ENCODE assay signal across 1 cellular context in the genomic region with DNA sequence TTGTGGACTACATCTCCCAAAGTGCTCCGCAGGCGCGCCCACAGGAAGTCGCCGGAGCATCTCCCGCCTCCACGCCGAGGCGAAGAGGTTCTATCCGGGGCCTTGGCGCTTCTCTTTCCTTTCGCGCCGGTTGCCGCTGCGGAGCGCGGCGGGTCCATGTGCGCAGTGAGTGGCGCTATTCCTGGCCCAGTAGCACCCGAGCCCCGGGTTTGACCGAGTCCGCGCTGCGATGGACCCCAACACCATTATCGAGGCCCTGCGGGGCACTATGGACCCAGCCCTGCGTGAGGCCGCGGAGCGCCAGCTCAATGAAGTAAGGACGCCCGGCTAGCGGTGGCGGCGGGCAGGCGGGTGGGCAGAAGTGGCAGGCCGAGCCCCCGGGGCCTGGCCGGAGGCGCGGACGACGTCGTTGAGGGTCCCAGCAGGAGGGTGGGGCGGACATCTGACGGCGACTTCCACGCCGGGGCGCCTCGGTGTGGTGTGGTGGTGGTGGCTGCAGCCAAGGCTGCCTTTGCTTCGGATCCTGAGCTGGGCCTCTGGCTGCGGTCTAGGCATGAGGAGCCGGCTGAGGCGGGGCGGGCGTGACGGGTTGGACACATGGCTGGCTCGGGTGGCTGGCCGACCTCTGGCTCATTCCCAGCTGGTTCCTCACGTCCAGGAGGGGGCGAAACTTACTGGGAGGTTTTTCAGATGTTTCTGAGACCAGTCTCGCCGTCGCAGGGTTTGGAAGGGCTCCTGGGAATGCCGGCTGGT.
TF ChIP-seq lines count a peak whose summit lies in the region.

A gene (plus strand): TSS at position 118 of the 753 bp plus-strand sequence. CDS start 112 bp downstream, at position 230.

TF ChIP-seq in HepG2, 621 proteins besides CTCF, POLR2A, EP300 and RAD21 (continued from another document and continues in another):
- TF ChIP-seq, protein P1, sequence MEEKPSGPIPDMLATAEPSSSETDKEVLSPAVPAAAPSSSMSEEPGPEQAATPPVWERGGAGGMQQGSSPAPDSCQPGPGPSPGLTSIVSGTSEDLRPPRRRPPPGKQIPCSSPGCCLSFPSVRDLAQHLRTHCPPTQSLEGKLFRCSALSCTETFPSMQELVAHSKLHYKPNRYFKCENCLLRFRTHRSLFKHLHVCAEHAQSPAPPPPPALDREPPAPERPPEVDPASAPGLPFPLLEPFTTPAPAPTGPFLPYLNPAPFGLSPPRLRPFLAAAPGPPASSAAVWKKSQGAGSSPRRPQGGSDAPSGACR (CRISPR knock-in tag; IDR thresholded peaks at IDR 0.05) = peak; percentile 76
- TF ChIP-seq SP1 (IDR thresholded peaks at IDR 0.05) (no peak), SP1 (CRISPR knock-in tag; IDR thresholded peaks at IDR 0.05) (peak; percentile 69; the same call in 1 of the 2 replicates), ZNF781 (CRISPR knock-in tag; IDR thresholded peaks at IDR 0.05; ENCODE audit: borderline replicate concordance, not compliant biosample characterization) (peak; percentile 85), ZNF589 (CRISPR knock-in tag; conservative IDR thresholded peaks at IDR 0.05) (peak; percentile 59; the same call in 1 of the 2 replicates), NFE2L1 (CRISPR knock-in tag; IDR thresholded peaks at IDR 0.05; ENCODE audit: borderline replicate concordance) (peak; percentile 76; the same call in 1 of the 2 replicates), NFATC3 (CRISPR knock-in tag; IDR thresholded peaks at IDR 0.05) (peak; percentile 76; the same call in 1 of the 2 replicates), RORA (CRISPR knock-in tag; IDR thresholded peaks at IDR 0.05) (no peak), SIX1 (CRISPR knock-in tag; IDR thresholded peaks at IDR 0.05; ENCODE audit: borderline replicate concordance) (no peak), ATRX (CRISPR knock-in tag; IDR thresholded peaks at IDR 0.05; ENCODE audit: borderline replicate concordance) (no peak), NR2F2 (IDR thresholded peaks at IDR 0.05; ENCODE audit: borderline replicate concordance, low read depth) (no peak), POLR2G (IDR thresholded peaks at IDR 0.05; ENCODE audit: low read depth, low read length) (peak; percentile 96), ZNF138 (CRISPR knock-in tag; IDR thresholded peaks at IDR 0.05; ENCODE audit: low read depth) (0 out of 2 replicates have a peak, but pooled peaks have one; percentile 48), ZNF709 (CRISPR knock-in tag; IDR thresholded peaks at IDR 0.05) (peak; percentile 75; the same call in 1 of the 2 replicates), SKI (IDR thresholded peaks at IDR 0.05; ENCODE audit: partially characterized antibody) (peak; percentile 19), MTA3 (CRISPR knock-in tag; IDR thresholded peaks at IDR 0.05) (0 out of 2 replicates have a peak, but pooled peaks have one; percentile 4), ZNF225 (CRISPR knock-in tag; IDR thresholded peaks at IDR 0.05) (peak; percentile 92), ARID2 (CRISPR knock-in tag; IDR thresholded peaks at IDR 0.05; ENCODE audit: borderline replicate concordance) (no peak), ZNF562 (CRISPR knock-in tag; IDR thresholded peaks at IDR 0.05; ENCODE audit: borderline replicate concordance) (no peak), ZKSCAN8 (CRISPR knock-in tag; IDR thresholded peaks at IDR 0.05; ENCODE audit: borderline replicate concordance) (peak; percentile 55; the same call in 1 of the 2 replicates), ZFP37 (CRISPR knock-in tag; IDR thresholded peaks at IDR 0.05; ENCODE audit: borderline replicate concordance) (peak; percentile 70; the same call in 1 of the 2 replicates), KLF15 (CRISPR knock-in tag; IDR thresholded peaks at IDR 0.05; ENCODE audit: borderline replicate concordance) (no peak; the same call in 1 of the 2 replicates), AGO2 (optimal IDR thresholded peaks at IDR 0.05; ENCODE audit: low read depth, low read length) (peak; percentile 95), ZNF567 (CRISPR knock-in tag; IDR thresholded peaks at IDR 0.05; ENCODE audit: borderline replicate concordance) (no peak), ATF1 (CRISPR knock-in tag; IDR thresholded peaks at IDR 0.05) (no peak; the same call in 1 of the 2 replicates), CBX5 (CRISPR knock-in tag; IDR thresholded peaks at IDR 0.05; ENCODE audit: borderline replicate concordance) (peak; percentile 20; the same call in 1 of the 2 replicates), ASH2L (IDR thresholded peaks at IDR 0.05; ENCODE audit: insufficient read length, low read depth, low read length) (peak; percentile 88), PHF20 (CRISPR knock-in tag; IDR thresholded peaks at IDR 0.05) (peak; percentile 59), CHD4 (IDR thresholded peaks at IDR 0.05; ENCODE audit: borderline replicate concordance, low read length) (no peak), GTF3A (CRISPR knock-in tag; conservative IDR thresholded peaks at IDR 0.05) (no peak), TBX3 (IDR thresholded peaks at IDR 0.05; ENCODE audit: borderline replicate concordance) (no peak), HDAC2 (CRISPR knock-in tag; IDR thresholded peaks at IDR 0.05) (peak; percentile 51), POGZ (CRISPR knock-in tag; IDR thresholded peaks at IDR 0.05) (peak; percentile 72), ZFP1 (CRISPR knock-in tag; IDR thresholded peaks at IDR 0.05) (no peak), SRSF4 (IDR thresholded peaks at IDR 0.05; ENCODE audit: low read depth, low read length, poor library complexity, severe bottlenecking) (no peak), ZSCAN9 (CRISPR knock-in tag; IDR thresholded peaks at IDR 0.05; ENCODE audit: borderline replicate concordance) (peak; percentile 77; the same call in 1 of the 2 replicates), RFX1 (IDR thresholded peaks at IDR 0.05) (no peak), ZSCAN21 (CRISPR knock-in tag; IDR thresholded peaks at IDR 0.05; ENCODE audit: borderline replicate concordance) (no peak), ZNF672 (CRISPR knock-in tag; IDR thresholded peaks at IDR 0.05) (no peak), LCORL (IDR thresholded peaks at IDR 0.05) (no peak), LCORL (CRISPR knock-in tag; IDR thresholded peaks at IDR 0.05) (peak; percentile 69; the same call in 1 of the 2 replicates), ZNF431 (CRISPR knock-in tag; IDR thresholded peaks at IDR 0.05; ENCODE audit: borderline replicate concordance, low read depth) (0 out of 2 replicates have a peak, but pooled peaks have one; percentile 72), ZBTB1 (CRISPR knock-in tag; IDR thresholded peaks at IDR 0.05; ENCODE audit: borderline replicate concordance) (no peak), HNRNPH1 (optimal IDR thresholded peaks at IDR 0.05; ENCODE audit: low read depth, low read length) (no peak), PHF5A (CRISPR knock-in tag; IDR thresholded peaks at IDR 0.05; ENCODE audit: low read depth, unreplicated experiment) (no peak), ZNF674 (CRISPR knock-in tag; IDR thresholded peaks at IDR 0.05; ENCODE audit: low read depth) (no peak), ZNF333 (CRISPR knock-in tag; IDR thresholded peaks at IDR 0.05; ENCODE audit: borderline replicate concordance) (peak; percentile 86), ZSCAN30 (CRISPR knock-in tag; IDR thresholded peaks at IDR 0.05) (peak; percentile 98), ZNF446 (CRISPR knock-in tag; IDR thresholded peaks at IDR 0.05) (no peak), ZNF564 (CRISPR knock-in tag; IDR thresholded peaks at IDR 0.05) (0 out of 2 replicates have a peak, but pooled peaks have one; percentile 38), NR2C2 (CRISPR knock-in tag; IDR thresholded peaks at IDR 0.05; ENCODE audit: borderline replicate concordance) (peak; percentile 92), NAIF1 (CRISPR knock-in tag; IDR thresholded peaks at IDR 0.05; ENCODE audit: borderline replicate concordance) (peak; percentile 89; the same call in 1 of the 2 replicates), FOXA3 (CRISPR knock-in tag; IDR thresholded peaks at IDR 0.05) (peak; percentile 38; the same call in 1 of the 2 replicates), ZFAT (CRISPR knock-in tag; conservative IDR thresholded peaks at IDR 0.05) (no peak; the same call in 1 of the 2 replicates), SPEN (CRISPR knock-in tag; IDR thresholded peaks at IDR 0.05; ENCODE audit: low read depth) (peak; percentile 76; the same call in 1 of the 2 replicates)
- TF ChIP-seq, protein P2, sequence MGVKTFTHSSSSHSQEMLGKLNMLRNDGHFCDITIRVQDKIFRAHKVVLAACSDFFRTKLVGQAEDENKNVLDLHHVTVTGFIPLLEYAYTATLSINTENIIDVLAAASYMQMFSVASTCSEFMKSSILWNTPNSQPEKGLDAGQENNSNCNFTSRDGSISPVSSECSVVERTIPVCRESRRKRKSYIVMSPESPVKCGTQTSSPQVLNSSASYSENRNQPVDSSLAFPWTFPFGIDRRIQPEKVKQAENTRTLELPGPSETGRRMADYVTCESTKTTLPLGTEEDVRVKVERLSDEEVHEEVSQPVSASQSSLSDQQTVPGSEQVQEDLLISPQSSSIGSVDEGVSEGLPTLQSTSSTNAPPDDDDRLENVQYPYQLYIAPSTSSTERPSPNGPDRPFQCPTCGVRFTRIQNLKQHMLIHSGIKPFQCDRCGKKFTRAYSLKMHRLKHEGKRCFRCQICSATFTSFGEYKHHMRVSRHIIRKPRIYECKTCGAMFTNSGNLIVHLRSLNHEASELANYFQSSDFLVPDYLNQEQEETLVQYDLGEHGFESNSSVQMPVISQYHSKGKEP (CRISPR knock-in tag; IDR thresholded peaks at IDR 0.05) = no peak
- TF ChIP-seq, protein P3, sequence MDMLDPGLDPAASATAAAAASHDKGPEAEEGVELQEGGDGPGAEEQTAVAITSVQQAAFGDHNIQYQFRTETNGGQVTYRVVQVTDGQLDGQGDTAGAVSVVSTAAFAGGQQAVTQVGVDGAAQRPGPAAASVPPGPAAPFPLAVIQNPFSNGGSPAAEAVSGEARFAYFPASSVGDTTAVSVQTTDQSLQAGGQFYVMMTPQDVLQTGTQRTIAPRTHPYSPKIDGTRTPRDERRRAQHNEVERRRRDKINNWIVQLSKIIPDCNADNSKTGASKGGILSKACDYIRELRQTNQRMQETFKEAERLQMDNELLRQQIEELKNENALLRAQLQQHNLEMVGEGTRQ (IDR thresholded peaks at IDR 0.05; ENCODE audit: low read depth, low read length) = no peak
- TF ChIP-seq, protein P3 (CRISPR knock-in tag; IDR thresholded peaks at IDR 0.05; ENCODE audit: borderline replicate concordance) = no peak
- TF ChIP-seq, protein P4, sequence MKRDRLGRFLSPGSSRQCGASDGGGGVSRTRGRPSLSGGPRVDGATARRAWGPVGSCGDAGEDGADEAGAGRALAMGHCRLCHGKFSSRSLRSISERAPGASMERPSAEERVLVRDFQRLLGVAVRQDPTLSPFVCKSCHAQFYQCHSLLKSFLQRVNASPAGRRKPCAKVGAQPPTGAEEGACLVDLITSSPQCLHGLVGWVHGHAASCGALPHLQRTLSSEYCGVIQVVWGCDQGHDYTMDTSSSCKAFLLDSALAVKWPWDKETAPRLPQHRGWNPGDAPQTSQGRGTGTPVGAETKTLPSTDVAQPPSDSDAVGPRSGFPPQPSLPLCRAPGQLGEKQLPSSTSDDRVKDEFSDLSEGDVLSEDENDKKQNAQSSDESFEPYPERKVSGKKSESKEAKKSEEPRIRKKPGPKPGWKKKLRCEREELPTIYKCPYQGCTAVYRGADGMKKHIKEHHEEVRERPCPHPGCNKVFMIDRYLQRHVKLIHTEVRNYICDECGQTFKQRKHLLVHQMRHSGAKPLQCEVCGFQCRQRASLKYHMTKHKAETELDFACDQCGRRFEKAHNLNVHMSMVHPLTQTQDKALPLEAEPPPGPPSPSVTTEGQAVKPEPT (CRISPR knock-in tag; IDR thresholded peaks at IDR 0.05; ENCODE audit: low read depth) = peak; percentile 66; the same call in 1 of the 2 replicates
- TF ChIP-seq, protein P5, sequence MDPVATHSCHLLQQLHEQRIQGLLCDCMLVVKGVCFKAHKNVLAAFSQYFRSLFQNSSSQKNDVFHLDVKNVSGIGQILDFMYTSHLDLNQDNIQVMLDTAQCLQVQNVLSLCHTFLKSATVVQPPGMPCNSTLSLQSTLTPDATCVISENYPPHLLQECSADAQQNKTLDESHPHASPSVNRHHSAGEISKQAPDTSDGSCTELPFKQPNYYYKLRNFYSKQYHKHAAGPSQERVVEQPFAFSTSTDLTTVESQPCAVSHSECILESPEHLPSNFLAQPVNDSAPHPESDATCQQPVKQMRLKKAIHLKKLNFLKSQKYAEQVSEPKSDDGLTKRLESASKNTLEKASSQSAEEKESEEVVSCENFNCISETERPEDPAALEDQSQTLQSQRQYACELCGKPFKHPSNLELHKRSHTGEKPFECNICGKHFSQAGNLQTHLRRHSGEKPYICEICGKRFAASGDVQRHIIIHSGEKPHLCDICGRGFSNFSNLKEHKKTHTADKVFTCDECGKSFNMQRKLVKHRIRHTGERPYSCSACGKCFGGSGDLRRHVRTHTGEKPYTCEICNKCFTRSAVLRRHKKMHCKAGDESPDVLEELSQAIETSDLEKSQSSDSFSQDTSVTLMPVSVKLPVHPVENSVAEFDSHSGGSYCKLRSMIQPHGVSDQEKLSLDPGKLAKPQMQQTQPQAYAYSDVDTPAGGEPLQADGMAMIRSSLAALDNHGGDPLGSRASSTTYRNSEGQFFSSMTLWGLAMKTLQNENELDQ (CRISPR knock-in tag; IDR thresholded peaks at IDR 0.05; ENCODE audit: borderline replicate concordance) = no peak
- TF ChIP-seq, protein P6, sequence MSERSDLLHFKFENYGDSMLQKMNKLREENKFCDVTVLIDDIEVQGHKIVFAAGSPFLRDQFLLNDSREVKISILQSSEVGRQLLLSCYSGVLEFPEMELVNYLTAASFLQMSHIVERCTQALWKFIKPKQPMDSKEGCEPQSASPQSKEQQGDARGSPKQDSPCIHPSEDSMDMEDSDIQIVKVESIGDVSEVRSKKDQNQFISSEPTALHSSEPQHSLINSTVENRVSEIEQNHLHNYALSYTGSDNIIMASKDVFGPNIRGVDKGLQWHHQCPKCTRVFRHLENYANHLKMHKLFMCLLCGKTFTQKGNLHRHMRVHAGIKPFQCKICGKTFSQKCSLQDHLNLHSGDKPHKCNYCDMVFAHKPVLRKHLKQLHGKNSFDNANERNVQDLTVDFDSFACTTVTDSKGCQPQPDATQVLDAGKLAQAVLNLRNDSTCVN (CRISPR knock-in tag; IDR thresholded peaks at IDR 0.05; ENCODE audit: borderline replicate concordance) = peak; percentile 30; the same call in 1 of the 2 replicates
- TF ChIP-seq, protein P7, sequence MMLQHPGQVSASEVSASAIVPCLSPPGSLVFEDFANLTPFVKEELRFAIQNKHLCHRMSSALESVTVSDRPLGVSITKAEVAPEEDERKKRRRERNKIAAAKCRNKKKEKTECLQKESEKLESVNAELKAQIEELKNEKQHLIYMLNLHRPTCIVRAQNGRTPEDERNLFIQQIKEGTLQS (CRISPR knock-in tag; IDR thresholded peaks at IDR 0.05) = no peak
- TF ChIP-seq, protein P8, sequence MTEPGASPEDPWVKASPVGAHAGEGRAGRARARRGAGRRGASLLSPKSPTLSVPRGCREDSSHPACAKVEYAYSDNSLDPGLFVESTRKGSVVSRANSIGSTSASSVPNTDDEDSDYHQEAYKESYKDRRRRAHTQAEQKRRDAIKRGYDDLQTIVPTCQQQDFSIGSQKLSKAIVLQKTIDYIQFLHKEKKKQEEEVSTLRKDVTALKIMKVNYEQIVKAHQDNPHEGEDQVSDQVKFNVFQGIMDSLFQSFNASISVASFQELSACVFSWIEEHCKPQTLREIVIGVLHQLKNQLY (CRISPR knock-in tag; IDR thresholded peaks at IDR 0.05) = peak; percentile 65; the same call in 1 of the 2 replicates
